28 cellular contexts compared by ENCODE assay signal in the genomic region with DNA sequence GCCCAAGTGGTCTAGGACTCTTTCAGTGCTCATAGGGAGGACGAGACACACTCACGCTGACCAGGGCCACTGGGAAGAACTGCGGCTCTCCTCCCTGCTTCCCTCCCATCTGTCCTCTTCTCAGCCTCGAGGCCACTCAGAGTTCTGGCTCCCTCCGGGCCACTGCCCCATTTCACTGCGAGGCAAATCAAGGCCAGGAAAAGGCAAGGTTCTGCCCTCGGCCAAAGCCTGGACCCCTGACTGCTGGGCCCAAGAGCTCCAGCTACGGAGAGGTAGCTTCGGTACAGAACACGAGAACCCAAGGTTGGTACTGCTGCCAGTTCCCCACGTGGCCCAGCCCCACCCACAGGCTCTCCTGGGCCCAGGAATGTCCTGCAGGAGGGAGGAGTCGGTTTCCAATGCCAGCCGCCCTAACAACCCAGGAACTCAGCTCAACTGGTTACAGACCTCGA. TPM values are rescaled to one million over a fixed set of nuclear protein-coding genes. Genes with fewer than 3 reads are reported as not detected.
DNase-seq lines count a peak whose midpoint lies in the region; ATAC-seq and TF ChIP-seq lines count a peak whose summit lies in the region.
"Had no signal": no experiment of that assay in that cellular context is flagged by ENCODE, and none has a peak within 500 bp of the region (broad histone marks: within the 10 kb centered on the region; RNA-seq: fewer than 3 reads in every experiment).

No MANE protein-coding gene starts in this region.

- H3K27ac ChIP-seq in breast epithelium = peak overlapping the region; percentile 22 to 30
- peak overlapping the region in 1 of 2 donors; percentile 15 for H3K27ac ChIP-seq in left lung
- peak overlapping the region in 1 of 5 donors; percentile 8 for H3K27ac ChIP-seq in stomach
- H3K27ac ChIP-seq: C4-2B, pancreas had no signal

- peak; percentile 7 for DNase-seq in NCI-H226
- peak in 1 of 2 donors; percentile 62 for DNase-seq in breast epithelium (ENCODE audit: low spot score in 2 of 2)
- peak; percentile 69 to 85 for DNase-seq in left lung
- DNase-seq in stomach = peak; percentile 71
- no peak for DNase-seq in activated CD4-positive, alpha-beta T cell treated with anti-CD3 and anti-CD28 coated beads, Interleukin-2, amount 50 U/mL, for 4 hours
- no peak for DNase-seq in CD1c-positive myeloid dendritic cell (ENCODE audit: extremely low spot score)
- DNase-seq: activated CD4-positive, alpha-beta T cell treated with anti-CD3 and anti-CD28 coated beads for 1 hour; activated CD8-positive, alpha-beta T cell treated with anti-CD3 and anti-CD28 coated beads for 36 hours; activated naive CD8-positive, alpha-beta T cell treated with anti-CD3 and anti-CD28 coated beads for 36 hours; Calu3; HCEC 1CT; Karpas-422; MV-4-11; NCI-H146; NCI-H510A; retina; stimulated activated CD4-positive, alpha-beta T cell treated with anti-CD3 and anti-CD28 coated beads, Interleukin-4, amount 100 ng/mL, for 24 hours; stimulated activated naive CD4-positive, alpha-beta T cell; T-helper 2 cell had no signal

- H3K36me3 ChIP-seq in breast epithelium (no peaks in the 10 kb centered on the region), left lung (peaks cover 6 to 80% of the 10 kb centered on the region in 2 donors), stomach (peaks cover 69 to 83% (median 79%) of the 10 kb centered on the region in 4 donors)

- H3K4me3 ChIP-seq in breast epithelium (no peak overlapping the region), left lung (no peak overlapping the region), stomach (no peak overlapping the region)
- H3K4me3 ChIP-seq: dorsolateral prefrontal cortex, pancreas had no signal

- H3K27me3 ChIP-seq in breast epithelium (no peaks in the 10 kb centered on the region), left lung (no peaks in the 10 kb centered on the region), stomach (no peaks in the 10 kb centered on the region)
- H3K27me3 ChIP-seq: dorsolateral prefrontal cortex, pancreas had no signal

- intact Hi-C loops in breast epithelium (cut with DNase I; ENCODE audit: low total_unique reads) (no loop called here), left lung (cut with DNase I) (no loop called here), stomach (cut with DNase I; ENCODE audit: low total_unique reads) (no loop called here)

- WGBS in stomach, 5 donors = 62 to 71% (median 68%) methylated on average over 14 of the region's 14 CpGs

- TF ChIP-seq POLR2A in breast epithelium (IDR thresholded peaks at IDR 0.05) (no peak), stomach (IDR thresholded peaks at IDR 0.05) (no peak)

- ATAC-seq in left lung = peak; percentile 89
- ATAC-seq in GM19324 (IDR thresholded peaks at IDR 0.05; ENCODE audit: low FRiP score, unreplicated experiment) = no peak
- ATAC-seq: activated CD8-positive, alpha-beta T cell treated with anti-CD3 and anti-CD28 coated beads for 36 hours; activated T-helper 17 cell treated with anti-CD3 and anti-CD28 coated beads, Interleukin-2, amount 50 U/mL, for 72 hours had no signal

- H3K4me1 ChIP-seq in breast epithelium (peaks cover 0 to under 1% of the 10 kb centered on the region in 2 donors), left lung (peaks cover 0 to 8% of the 10 kb centered on the region in 2 donors), stomach (peaks cover 0 to 32% (median 11%) of the 10 kb centered on the region in 4 donors)

- no peaks in the 10 kb centered on the region for H3K9me3 ChIP-seq in breast epithelium
- no peaks in the 10 kb centered on the region for H3K9me3 ChIP-seq in left lung
- no peaks in the 10 kb centered on the region for H3K9me3 ChIP-seq in stomach
- H3K9me3 ChIP-seq: pancreas had no signal

- no peak for TF ChIP-seq CTCF in breast epithelium (IDR thresholded peaks at IDR 0.05)
- TF ChIP-seq CTCF in left lung (IDR thresholded peaks at IDR 0.05) = no peak
- TF ChIP-seq CTCF in stomach (IDR thresholded peaks at IDR 0.05) = no peak

- no peak for TF ChIP-seq EP300 in stomach (IDR thresholded peaks at IDR 0.05)

RNA-seq across cellular contexts. Expression of a gene that starts 14.7 kb away (rescaled TPM):
- total RNA-seq in breast epithelium = 10 to 100 TPM in 1 of 3 donors, 1 to 10 TPM in 2; 2.8 to 14.9 (median 5.2) TPM
- 1 to 10 TPM; 2.5 TPM for total RNA-seq in left lung
- total RNA-seq in stomach = 10 to 100 TPM in 2 of 5 donors, 1 to 10 TPM in 1, not detected in 2; 1.7 to 21.3 (median 10.4) TPM
- polyA plus RNA-seq in stomach = 1 to 10 TPM; 1.2 to 4.3 (median 1.5) TPM
- total RNA-seq: activated CD8-positive, alpha-beta T cell treated with anti-CD3 and anti-CD28 coated beads for 36 hours; astrocyte; lung microvascular endothelial cell had no signal
- polyA plus RNA-seq: neural cell had no signal

RNA-seq across cellular contexts. Expression of a gene that starts 16.7 kb away (rescaled TPM):
- 100 to 1,000 TPM; 187 to 229 (median 215) TPM for total RNA-seq in breast epithelium
- 100 to 1,000 TPM; 189 to 192 TPM for total RNA-seq in left lung
- total RNA-seq in stomach = 100 to 1,000 TPM; 123 to 202 (median 189) TPM
- 100 to 1,000 TPM; 110 to 172 (median 122) TPM for polyA plus RNA-seq in stomach

RNA-seq across cellular contexts. Expression of a gene that starts 36.2 kb away (rescaled TPM):
- 10 to 100 TPM; 11.5 to 51.4 (median 18.6) TPM for total RNA-seq in breast epithelium
- 10 to 100 TPM; 24.7 to 60.3 TPM for total RNA-seq in left lung
- 10 to 100 TPM in 2 of 5 donors, 1 to 10 TPM in 3; 2.6 to 34.5 (median 7.3) TPM for total RNA-seq in stomach
- polyA plus RNA-seq in stomach = 1 to 10 TPM; 2.7 to 3.5 (median 3.1) TPM
- total RNA-seq: astrocyte, glomerular endothelial cell, lung microvascular endothelial cell had no signal
- polyA plus RNA-seq: neural cell had no signal

Comparison
In these comparisons a context has a peak if more than half of its experiments do, and no peak if none do; other contexts are left out.
1. DNase-seq: peak in NCI-H226 (single experiment), left lung (2 of 2) and stomach (single experiment); none in activated CD4-positive, alpha-beta T cell treated with anti-CD3 and anti-CD28 coated beads, Interleukin-2, amount 50 U/mL, for 4 hours (0 of 2) and CD1c-positive myeloid dendritic cell (single experiment).